ENCODE assay signal across 8 cellular contexts in genomic region chr7:40700653-40701475, GRCh38.
A peak's percentile ranks its signal among the peaks of the same experiment; 100 is the strongest.
DNase-seq lines count a peak whose midpoint lies in the region; ATAC-seq and TF ChIP-seq lines count a peak whose summit lies in the region.
"Had no signal": no experiment of that assay in that cellular context is flagged by ENCODE, and none has a peak within 500 bp of the region (broad histone marks: within the 10 kb centered on the region; RNA-seq: fewer than 3 reads in every experiment).

No MANE protein-coding gene starts in this region.

- H3K36me3 ChIP-seq in GM23338 (ENCODE audit: insufficient read depth): no peaks in the 10 kb centered on the region
- no peaks in the 10 kb centered on the region for H3K36me3 ChIP-seq in PC-3 (ENCODE audit: low read depth, low read length)
- H3K36me3 ChIP-seq in suprapubic skin: no peaks in the 10 kb centered on the region
- H3K36me3 ChIP-seq: pancreas had no signal

- peak; percentile 51 for DNase-seq in GM23338 (ENCODE audit: low spot score)
- DNase-seq in PC-3: no peak
- DNase-seq in cardiac fibroblast (ENCODE audit: low read depth in 2 of 2): peak; percentile 38 to 54
- DNase-seq in skeletal muscle cell (ENCODE audit: low read depth): peak; percentile 50
- DNase-seq in suprapubic skin (ENCODE audit: low spot score in 2 of 2): no peak
- DNase-seq in amygdala (lab: John Stamatoyannopoulos, UW): no peak
- no peak for DNase-seq in left lobe of liver (ENCODE audit: low spot score)
- DNase-seq: pancreas had no signal

- 58% methylated on average over 9 of the region's 9 CpGs for WGBS in suprapubic skin

- TF ChIP-seq CTCF in GM23338 (conservative IDR thresholded peaks at IDR 0.05; ENCODE audit: low read depth in 2 of 2): peak; percentile 10 to 38; a peak in 1 of 4 replicates
- peak; percentile 32; the same call in 1 of the 2 replicates for TF ChIP-seq CTCF in PC-3 (conservative IDR thresholded peaks at IDR 0.05; ENCODE audit: low read depth, low read length)
- TF ChIP-seq CTCF in cardiac fibroblast (IDR thresholded peaks at IDR 0.05; ENCODE audit: low read depth, low read length): no peak
- TF ChIP-seq CTCF in suprapubic skin (IDR thresholded peaks at IDR 0.05): no peak

- POLR2A ChIA-PET in PC-3 (lab: Charles Lee; ENCODE audit: unreplicated experiment): no interaction called here

- H3K27ac ChIP-seq in GM23338 (ENCODE audit: low read depth): no peak overlapping the region
- H3K27ac ChIP-seq in PC-3 (ENCODE audit: low read length): no peak overlapping the region
- H3K27ac ChIP-seq in suprapubic skin: no peak overlapping the region
- H3K27ac ChIP-seq: pancreas had no signal

- H3K9ac ChIP-seq in PC-3 (ENCODE audit: low read length): no peak overlapping the region

- H3K27me3 ChIP-seq in GM23338 (ENCODE audit: insufficient read depth) (no peaks in the 10 kb centered on the region), PC-3 (ENCODE audit: low read length) (no peaks in the 10 kb centered on the region), suprapubic skin (no peaks in the 10 kb centered on the region)
- H3K27me3 ChIP-seq: pancreas had no signal

- H3K9me3 Mint-ChIP-seq in GM23338: no peaks in the 10 kb centered on the region

- H3K9me3 ChIP-seq in PC-3 (ENCODE audit: low read length) (no peaks in the 10 kb centered on the region), suprapubic skin (no peaks in the 10 kb centered on the region)
- H3K9me3 ChIP-seq: pancreas had no signal

- H3K4me3 Mint-ChIP-seq in GM23338: no peak overlapping the region

- TF ChIP-seq EP300 in suprapubic skin (IDR thresholded peaks at IDR 0.05): no peak

- ATAC-seq in GM23338 (peak; percentile 81), PC-3 (peak; percentile 33; the same call in 1 of the 2 replicates), left lobe of liver (no peak)
- ATAC-seq: pancreas had no signal

- no peaks in the 10 kb centered on the region for H3K36me3 Mint-ChIP-seq in GM23338 (ENCODE audit: low read depth)

- H2AFZ ChIP-seq in GM23338 (peak overlapping the region; percentile 73; the same call in 1 of the 2 replicates), PC-3 (ENCODE audit: low read length) (no peak overlapping the region)

- 0 out of 2 replicates have a peak overlapping the region, but pooled peaks have one; percentile 10 for H3K4me2 ChIP-seq in GM23338
- H3K4me2 ChIP-seq in PC-3 (ENCODE audit: low read length): no peak overlapping the region

- H3K27me3 Mint-ChIP-seq in GM23338 (ENCODE audit: insufficient read depth, low read depth, poor library complexity): no peaks in the 10 kb centered on the region

- BruUV-seq in PC-3 (replicated peaks; lab: Mats Ljungman, UMichigan): no TSS peak

- no peaks in the 10 kb centered on the region for H3F3A ChIP-seq in GM23338 (replicated peaks; ENCODE audit: low read depth)
- no peaks in the 10 kb centered on the region for H3F3A ChIP-seq in PC-3 (ENCODE audit: low read length, unreplicated experiment)

- H3K4me3 ChIP-seq in GM23338: no peak overlapping the region
- no peak overlapping the region for H3K4me3 ChIP-seq in PC-3 (ENCODE audit: low read length)
- H3K4me3 ChIP-seq in cardiac fibroblast (replicated peaks in 1 of 2; ENCODE audit: low read depth in 2 of 2, low read length in 2 of 2): no peak overlapping the region
- no peak overlapping the region for H3K4me3 ChIP-seq in skeletal muscle cell (ENCODE audit: low read depth, low read length)
- no peak overlapping the region for H3K4me3 ChIP-seq in suprapubic skin
- H3K4me3 ChIP-seq: pancreas had no signal

- CTCF ChIA-PET in PC-3 (lab: Charles Lee): no interaction called here

- H3K9me2 ChIP-seq in GM23338 (ENCODE audit: insufficient read depth) (peaks cover 6% of the 10 kb centered on the region; the same call in 1 of the 2 replicates), PC-3 (replicated peaks; ENCODE audit: low read length) (no peaks in the 10 kb centered on the region)

- H4K20me1 ChIP-seq in GM23338 (replicated peaks; ENCODE audit: insufficient read depth) (no peaks in the 10 kb centered on the region), PC-3 (ENCODE audit: low read length) (no peaks in the 10 kb centered on the region)

- peak overlapping the region; percentile 33; the same call in 1 of the 2 replicates for H3K27ac Mint-ChIP-seq in GM23338

- no peak for TF ChIP-seq POLR2A in suprapubic skin (IDR thresholded peaks at IDR 0.05)

- H3K4me1 ChIP-seq in GM23338 (ENCODE audit: insufficient read depth) (peaks cover 12% of the 10 kb centered on the region), PC-3 (ENCODE audit: insufficient read depth, low read length) (peaks cover 3% of the 10 kb centered on the region; the same call in 1 of the 2 replicates), suprapubic skin (no peaks in the 10 kb centered on the region)
- H3K4me1 ChIP-seq: pancreas had no signal

- H3K4me1 Mint-ChIP-seq in GM23338: peaks cover 22% of the 10 kb centered on the region

- intact Hi-C loops in PC-3 (cut with micrococcal nuclease): no loop called here

- H3K79me2 ChIP-seq in GM23338 (replicated peaks; ENCODE audit: insufficient read depth) (no peaks in the 10 kb centered on the region), PC-3 (ENCODE audit: low read length) (no peaks in the 10 kb centered on the region)

TF ChIP-seq in GM23338, 12 proteins besides CTCF, POLR2A, EP300 and RAD21 (continues in another document):
- TF ChIP-seq REST (IDR thresholded peaks at IDR 0.05; ENCODE audit: unreplicated experiment): no peak
- no peak for TF ChIP-seq JUNB (IDR thresholded peaks at IDR 0.05; ENCODE audit: unreplicated experiment)
- no peak for TF ChIP-seq ZNF114 (CRISPR knock-in tag; IDR thresholded peaks at IDR 0.05)
- no peak for TF ChIP-seq POLR2AphosphoS5 (IDR thresholded peaks at IDR 0.05; ENCODE audit: low read depth)
- no peak for TF ChIP-seq CREB1 (CRISPR knock-in tag; IDR thresholded peaks at IDR 0.05; ENCODE audit: low read depth)
- no peak for TF ChIP-seq ZNF331 (CRISPR knock-in tag; IDR thresholded peaks at IDR 0.05; ENCODE audit: low read depth)

Comparison
In these comparisons a context has a peak if more than half of its experiments do, and no peak if none do; other contexts are left out.
1. DNase-seq: peak in GM23338 (single experiment), cardiac fibroblast (2 of 2) and skeletal muscle cell (single experiment); none in PC-3 (single experiment), suprapubic skin (0 of 2), amygdala (0 of 56) and left lobe of liver (single experiment).
2. CTCF ChIP-seq: peak in GM23338 (2 of 2) and PC-3 (single experiment); none in cardiac fibroblast (single experiment) and suprapubic skin (0 of 2).